ENCODE assay signal across 16 cellular contexts in genomic region chr10:33067917-33068316, GRCh38.
DNase-seq lines count a peak whose midpoint lies in the region; ATAC-seq and TF ChIP-seq lines count a peak whose summit lies in the region.
"Had no signal": no experiment of that assay in that cellular context is flagged by ENCODE, and none has a peak within 500 bp of the region (broad histone marks: within the 10 kb centered on the region; RNA-seq: fewer than 3 reads in every experiment).

No MANE protein-coding gene starts in this region.

- H3K9ac ChIP-seq in adipocyte (ENCODE audit: low read length), result peak overlapping the region; percentile 5
- H3K9ac ChIP-seq: BLaER1 treated with 17β-estradiol and CSF1 and Interleukin-3, amounts not matched to agents 10 nM and 100 nM had no signal

- DNase-seq in COLO829 (ENCODE audit: low spot score), result peak; percentile 70
- DNase-seq in adipocyte (ENCODE audit: low read depth), result no peak
- DNase-seq in osteoblast (ENCODE audit: insufficient read length, low spot score, missing footprints), result no peak
- DNase-seq in activated CD4-positive, CD25-positive, alpha-beta regulatory T cell treated with anti-CD3 and anti-CD28 coated beads, Interleukin-2, amount 50 U/mL, for 72 hours, result no peak
- no peak for DNase-seq in SW480 (ENCODE audit: low spot score)
- DNase-seq: AML-193; CD4-positive, CD25-positive, alpha-beta regulatory T cell; DMS79; HCEC 1CT; HFFc6 had no signal

- no peaks in the 10 kb centered on the region for H3K36me3 ChIP-seq in ACC112 (ENCODE audit: insufficient read depth, low read length)
- H3K36me3 ChIP-seq in adipocyte (ENCODE audit: control insufficient read depth, insufficient read depth, low read length, severe bottlenecking), result no peaks in the 10 kb centered on the region
- no peaks in the 10 kb centered on the region for H3K36me3 ChIP-seq in osteoblast (ENCODE audit: insufficient read depth, low read length)
- H3K36me3 ChIP-seq: BLaER1 treated with 17β-estradiol and CSF1 and Interleukin-3, amounts not matched to agents 10 nM and 100 nM had no signal

- no peak overlapping the region for H2AFZ ChIP-seq in ACC112 (ENCODE audit: low read length, unreplicated experiment)
- H2AFZ ChIP-seq in osteoblast (ENCODE audit: low read length), result no peak overlapping the region

- TF ChIP-seq CTCF in osteoblast (IDR thresholded peaks at IDR 0.05; ENCODE audit: extremely low read depth, low read depth, low read length), result no peak

- H3K4me1 ChIP-seq in ACC112 (ENCODE audit: control insufficient read depth, insufficient read depth, low read length, unreplicated experiment), result peaks cover 21% of the 10 kb centered on the region
- peaks cover 33% of the 10 kb centered on the region for H3K4me1 ChIP-seq in adipocyte (ENCODE audit: control insufficient read depth, insufficient read depth, low read length)
- H3K4me1 ChIP-seq in osteoblast (ENCODE audit: insufficient read depth, low read length), result peaks cover 20% of the 10 kb centered on the region
- H3K4me1 ChIP-seq: BLaER1 treated with 17β-estradiol and CSF1 and Interleukin-3, amounts not matched to agents 10 nM and 100 nM had no signal

- no peaks in the 10 kb centered on the region for H3K27me3 ChIP-seq in ACC112 (ENCODE audit: insufficient read depth, low read length)
- no peaks in the 10 kb centered on the region for H3K27me3 ChIP-seq in adipocyte (replicated peaks; ENCODE audit: control insufficient read depth, insufficient read depth, low read length)
- H3K27me3 ChIP-seq in osteoblast (ENCODE audit: insufficient read depth, low read length), result no peaks in the 10 kb centered on the region
- H3K27me3 ChIP-seq: BLaER1 treated with 17β-estradiol and CSF1 and Interleukin-3, amounts not matched to agents 10 nM and 100 nM had no signal

- ATAC-seq in HG03139 (IDR thresholded peaks at IDR 0.05; ENCODE audit: unreplicated experiment), result no peak
- ATAC-seq: GM12878, K562 had no signal

- no peak overlapping the region for H3K4me3 ChIP-seq in ACC112 (ENCODE audit: low read depth, low read length)
- H3K4me3 ChIP-seq in adipocyte (ENCODE audit: low read length), result no peak overlapping the region
- H3K4me3 ChIP-seq in osteoblast (ENCODE audit: insufficient read depth, low read length), result no peak overlapping the region
- H3K4me3 ChIP-seq: BLaER1 treated with 17β-estradiol and CSF1 and Interleukin-3, amounts not matched to agents 10 nM and 100 nM; GM12878; K562 had no signal

- no peaks in the 10 kb centered on the region for H3K79me2 ChIP-seq in ACC112 (ENCODE audit: control insufficient read depth, insufficient read depth, low read length, unreplicated experiment)
- H3K79me2 ChIP-seq in osteoblast (ENCODE audit: insufficient read depth, low read length), result no peaks in the 10 kb centered on the region

- no peaks in the 10 kb centered on the region for H3K9me3 ChIP-seq in adipocyte (ENCODE audit: control insufficient read depth, low read length)
- no peaks in the 10 kb centered on the region for H3K9me3 ChIP-seq in osteoblast (ENCODE audit: low read depth, low read length)

- H3K27ac ChIP-seq in ACC112 (ENCODE audit: low read depth, low read length) (peak overlapping the region; percentile 67), osteoblast (ENCODE audit: low read depth, low read length) (peak overlapping the region; percentile 40)
- H3K27ac ChIP-seq: BLaER1 treated with 17β-estradiol and CSF1 and Interleukin-3, amounts not matched to agents 10 nM and 100 nM; HL-60 had no signal

- H3K4me2 ChIP-seq in osteoblast (ENCODE audit: insufficient read depth, low read length), result no peak overlapping the region
- H3K4me2 ChIP-seq: BLaER1 treated with 17β-estradiol and CSF1 and Interleukin-3, amounts not matched to agents 10 nM and 100 nM had no signal

- H4K20me1 ChIP-seq in osteoblast (ENCODE audit: insufficient read depth, low read length), result no peaks in the 10 kb centered on the region
- H4K20me1 ChIP-seq: BLaER1 treated with 17β-estradiol and CSF1 and Interleukin-3, amounts not matched to agents 10 nM and 100 nM had no signal
